ENCODE assay signal across 14 cellular contexts in the genomic region with DNA sequence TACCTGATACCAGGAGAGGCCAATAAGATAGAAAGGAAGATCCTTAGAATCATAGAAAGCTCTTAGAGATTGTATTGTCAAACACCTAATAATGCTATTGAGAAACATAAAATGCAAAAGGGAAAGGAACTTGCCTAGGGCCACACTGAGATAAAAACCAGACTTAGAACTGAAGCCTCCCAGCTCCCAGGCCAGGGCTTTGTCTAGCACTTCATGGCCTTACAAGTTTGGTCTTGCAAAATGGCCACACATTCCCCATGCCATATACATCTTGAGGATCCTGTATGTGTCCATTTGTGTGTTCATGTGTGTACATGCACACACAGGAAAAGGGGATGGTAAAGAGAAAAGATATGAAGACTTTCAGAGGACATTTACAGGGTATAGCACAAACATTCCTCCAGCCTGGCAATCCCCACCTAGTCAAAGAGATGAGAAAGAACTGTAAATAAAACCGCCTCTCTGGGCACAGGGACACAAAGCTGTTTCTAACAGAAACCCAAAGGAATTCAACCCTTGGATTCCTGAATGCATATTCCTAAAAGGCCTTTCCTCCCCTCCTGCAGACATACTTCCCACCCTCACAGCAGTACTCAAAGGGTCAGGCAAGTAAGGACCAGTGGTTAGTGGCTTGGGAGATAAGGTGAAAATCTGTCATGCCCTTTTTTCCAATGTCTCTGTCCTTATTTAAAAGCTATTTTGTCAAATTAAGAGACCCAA.
"Had no signal": no experiment of that assay in that cellular context is flagged by ENCODE, and none has a peak within 500 bp of the region (broad histone marks: within the 10 kb centered on the region; RNA-seq: fewer than 3 reads in every experiment).

No MANE protein-coding gene starts in this region.

- H3K36me3 ChIP-seq: pancreas, thyroid gland had no signal

- DNase-seq: activated CD4-positive, alpha-beta T cell treated with anti-CD3 and anti-CD28 coated beads, Interleukin-2, amount 10 ng/mL, durations not matched to agents 7 days and 5 days; activated CD4-positive, CD25-positive, alpha-beta regulatory T cell; activated CD8-positive, alpha-beta memory T cell treated with anti-CD3 and anti-CD28 coated beads for 24 hours; activated naive CD4-positive, alpha-beta T cell treated with anti-CD3 and anti-CD28 coated beads for 36 hours; central memory CD4-positive, alpha-beta T cell; glutamatergic neuron; pancreas; retina; small intestine; T-helper 17 cell; thyroid gland had no signal

- H3K4me1 ChIP-seq: pancreas had no signal

- ATAC-seq: activated T-helper 17 cell treated with anti-CD3 and anti-CD28 coated beads, Interleukin-2, amount 50 U/mL, for 72 hours; esophagus mucosa; pancreas; stimulated activated effector memory CD8-positive, alpha-beta T cell treated with anti-CD3 and anti-CD28 coated beads, Interleukin-12 subunit alpha, Interleukin-12 subunit beta, amount 100 ng/mL, for 72 hours; T-helper 17 cell had no signal

- H3K36me3 Mint-ChIP-seq: stimulated activated effector memory CD8-positive, alpha-beta T cell treated with anti-CD3 and anti-CD28 coated beads, Interleukin-12 subunit alpha, Interleukin-12 subunit beta, amount 100 ng/mL, for 72 hours had no signal

- H3K4me3 Mint-ChIP-seq: activated CD4-positive, alpha-beta T cell treated with anti-CD3 and anti-CD28 coated beads, Interleukin-2, amount 10 ng/mL, durations not matched to agents 7 days and 5 days; activated naive CD4-positive, alpha-beta T cell treated with anti-CD3 and anti-CD28 coated beads for 36 hours; activated T-helper 17 cell treated with anti-CD3 and anti-CD28 coated beads, Interleukin-2, amount 50 U/mL, for 72 hours; stimulated activated effector memory CD8-positive, alpha-beta T cell treated with anti-CD3 and anti-CD28 coated beads, Interleukin-12 subunit alpha, Interleukin-12 subunit beta, amount 100 ng/mL, for 72 hours; T-helper 17 cell had no signal

- H3K27me3 ChIP-seq: pancreas, thyroid gland had no signal

- H3K9me3 Mint-ChIP-seq: activated CD4-positive, alpha-beta T cell treated with anti-CD3 and anti-CD28 coated beads, Interleukin-2, amount 10 ng/mL, durations not matched to agents 7 days and 5 days; activated naive CD4-positive, alpha-beta T cell treated with anti-CD3 and anti-CD28 coated beads for 36 hours; activated T-helper 17 cell treated with anti-CD3 and anti-CD28 coated beads, Interleukin-2, amount 50 U/mL, for 72 hours had no signal

- H3K27ac ChIP-seq: pancreas, thyroid gland had no signal

- H3K9me3 ChIP-seq: pancreas, thyroid gland had no signal

- H3K27ac Mint-ChIP-seq: activated CD4-positive, alpha-beta T cell treated with anti-CD3 and anti-CD28 coated beads, Interleukin-2, amount 10 ng/mL, durations not matched to agents 7 days and 5 days; activated naive CD4-positive, alpha-beta T cell treated with anti-CD3 and anti-CD28 coated beads for 36 hours; activated T-helper 17 cell treated with anti-CD3 and anti-CD28 coated beads, Interleukin-2, amount 50 U/mL, for 72 hours; stimulated activated effector memory CD8-positive, alpha-beta T cell treated with anti-CD3 and anti-CD28 coated beads, Interleukin-12 subunit alpha, Interleukin-12 subunit beta, amount 100 ng/mL, for 72 hours; T-helper 17 cell had no signal

- H3K4me1 Mint-ChIP-seq: activated CD4-positive, alpha-beta T cell treated with anti-CD3 and anti-CD28 coated beads, Interleukin-2, amount 10 ng/mL, durations not matched to agents 7 days and 5 days; activated T-helper 17 cell treated with anti-CD3 and anti-CD28 coated beads, Interleukin-2, amount 50 U/mL, for 72 hours; stimulated activated effector memory CD8-positive, alpha-beta T cell treated with anti-CD3 and anti-CD28 coated beads, Interleukin-12 subunit alpha, Interleukin-12 subunit beta, amount 100 ng/mL, for 72 hours; T-helper 17 cell had no signal

- H3K4me3 ChIP-seq: pancreas, thyroid gland had no signal
